1 cellular context compared by ENCODE assay signal in the genomic region with DNA sequence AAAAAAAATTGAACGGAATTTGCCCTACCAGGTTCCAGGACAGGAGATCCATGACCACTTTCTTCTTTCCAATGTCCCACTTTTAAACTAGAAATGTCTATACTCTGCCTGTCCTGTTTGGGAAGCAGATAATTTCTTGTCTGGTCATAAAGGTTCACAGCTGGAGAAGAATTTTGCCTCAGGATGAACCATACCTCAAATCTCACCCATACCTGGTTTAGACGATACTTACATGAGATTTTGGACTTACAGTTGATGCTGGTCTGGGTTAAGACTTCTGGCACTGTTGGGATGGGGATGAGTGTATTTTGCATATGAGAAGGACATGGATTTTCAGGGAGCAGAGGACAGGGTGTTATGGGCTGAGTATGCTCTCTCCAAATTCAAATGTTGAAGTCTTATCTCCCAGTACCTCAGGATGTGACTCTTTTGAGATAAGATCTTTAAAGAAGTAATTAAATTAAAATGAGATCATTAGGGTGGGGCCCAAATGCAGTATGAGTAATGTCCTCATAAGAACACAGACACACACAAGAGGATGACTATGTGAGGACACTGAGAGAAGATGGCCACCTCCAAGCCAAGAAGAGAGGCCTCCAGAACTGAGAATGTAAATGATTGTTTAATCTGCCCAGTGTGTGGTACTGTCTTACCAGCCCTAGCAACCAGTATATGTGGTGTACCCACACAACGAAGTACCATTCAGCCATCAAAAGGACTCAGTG.
A peak's percentile ranks its signal among the peaks of the same experiment; 100 is the strongest.
TF ChIP-seq lines count a peak whose summit lies in the region.

No MANE protein-coding gene starts in this region.

TF ChIP-seq in HEK293, 187 proteins besides CTCF, POLR2A, EP300 and RAD21:
- TF ChIP-seq ZNF146 (tag by site-specific recombination; IDR thresholded peaks at IDR 0.05) (0 out of 2 replicates have a peak, but pooled peaks have one; percentile 55), ZNF629 (tag by site-specific recombination; IDR thresholded peaks at IDR 0.05) (peak; percentile 25; the same call in 1 of the 2 replicates), ZNF366 (tag by site-specific recombination; conservative IDR thresholded peaks at IDR 0.05) (0 out of 2 replicates have a peak, but pooled peaks have one; percentile 31), ZNF692 (tag by site-specific recombination; IDR thresholded peaks at IDR 0.05) (peak; percentile 74), ZFP69B (tag by site-specific recombination; IDR thresholded peaks at IDR 0.05) (peak; percentile 50; the same call in 1 of the 2 replicates)
